Comparison of ENCODE assay signal across 1 cellular context in the genomic region with DNA sequence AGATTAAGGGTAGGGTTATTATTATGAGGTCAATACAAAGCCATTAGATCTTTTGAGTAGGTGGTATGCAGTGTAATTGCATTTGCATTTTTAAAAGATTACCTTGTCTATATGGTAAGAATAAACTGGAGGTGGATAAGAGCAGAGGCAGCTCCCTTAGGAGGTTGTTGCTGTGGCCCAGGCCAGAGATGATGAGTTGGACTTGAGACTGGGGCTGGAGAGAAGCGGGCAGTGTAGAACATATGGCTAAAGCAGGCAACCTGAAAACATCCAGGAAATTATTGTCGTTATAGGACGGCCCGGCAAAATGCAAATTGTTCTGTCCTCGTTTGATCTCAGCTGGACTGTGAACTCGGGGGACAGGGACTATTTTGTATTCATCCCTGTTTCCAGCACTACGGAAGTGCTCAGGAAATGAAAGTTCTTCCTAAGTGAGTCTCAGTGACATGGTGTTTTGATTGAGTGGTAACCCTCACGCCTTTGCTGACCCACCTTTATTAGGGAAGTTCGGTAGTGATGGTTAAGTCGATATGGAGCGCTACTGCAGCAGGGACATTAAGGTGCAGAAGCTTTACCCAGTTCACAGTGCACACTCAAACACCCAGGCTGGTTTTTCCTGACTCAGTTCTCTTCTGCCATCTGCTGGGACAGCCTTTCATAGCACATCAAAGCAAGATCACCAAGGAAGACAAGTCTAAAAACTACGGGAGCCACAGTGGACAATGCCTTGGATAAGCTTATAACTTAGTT.
TF ChIP-seq lines count a peak whose summit lies in the region.

No MANE protein-coding gene starts in this region.

TF ChIP-seq in K562, 482 proteins besides CTCF, POLR2A, EP300 and RAD21 (continues in another document):
- TF ChIP-seq CHD7 (IDR thresholded peaks at IDR 0.05; ENCODE audit: low read depth, low read length) (no peak), GATAD2B (IDR thresholded peaks at IDR 0.05; ENCODE audit: borderline replicate concordance) (no peak), SMC3 (conservative IDR thresholded peaks at IDR 0.05; ENCODE audit: insufficient read depth, low read depth, low read length) (peak; percentile 66; the same call in 1 of the 2 replicates), LEF1 (IDR thresholded peaks at IDR 0.05) (peak; percentile 64; the same call in 1 of the 2 replicates), SRSF3 (IDR thresholded peaks at IDR 0.05; ENCODE audit: insufficient read depth, low read length) (no peak), CTBP1 (IDR thresholded peaks at IDR 0.05; ENCODE audit: borderline replicate concordance) (0 out of 2 replicates have a peak, but pooled peaks have one; percentile 48), ZNF445 (CRISPR knock-in tag; IDR thresholded peaks at IDR 0.05; ENCODE audit: low read depth) (no peak), MXI1 (IDR thresholded peaks at IDR 0.05; ENCODE audit: low read depth, low read length) (no peak), MYC (IDR thresholded peaks at IDR 0.05; ENCODE audit: low read depth, low read length) (no peak), MYC (CRISPR knock-in tag; IDR thresholded peaks at IDR 0.05; ENCODE audit: borderline replicate concordance, low read depth) (no peak), CEBPG (CRISPR knock-in tag; IDR thresholded peaks at IDR 0.05) (no peak), CEBPG (tag; conservative IDR thresholded peaks at IDR 0.05 in 1 of 2, IDR thresholded peaks at IDR 0.05 in 1 of 2) (no peak), MAFF (IDR thresholded peaks at IDR 0.05; ENCODE audit: low read length) (no peak; the same call in 1 of the 2 replicates), TCF7 (IDR thresholded peaks at IDR 0.05; ENCODE audit: borderline replicate concordance) (peak; percentile 69; the same call in 1 of the 2 replicates), CHCHD3 (CRISPR knock-in tag; IDR thresholded peaks at IDR 0.05) (no peak), ZNF175 (CRISPR knock-in tag; IDR thresholded peaks at IDR 0.05; ENCODE audit: low read depth) (no peak), SIX5 (IDR thresholded peaks at IDR 0.05; ENCODE audit: borderline replicate concordance in 1 of 2, insufficient read depth in 1 of 2, low read depth in 1 of 2, low read length in 2 of 2) (no peak), U2AF2 (optimal IDR thresholded peaks at IDR 0.05; ENCODE audit: low read depth, low read length) (no peak), GTF2F1 (IDR thresholded peaks at IDR 0.05; ENCODE audit: low read depth, low read length) (no peak), MAX (CRISPR knock-in tag; IDR thresholded peaks at IDR 0.05) (no peak), NFIC (IDR thresholded peaks at IDR 0.05) (no peak), NR0B1 (IDR thresholded peaks at IDR 0.05; ENCODE audit: partially characterized antibody) (no peak), ZNF644 (tag; IDR thresholded peaks at IDR 0.05; ENCODE audit: low read depth) (no peak), RHOXF2B (CRISPR knock-in tag; conservative IDR thresholded peaks at IDR 0.05) (no peak), KDM5B (IDR thresholded peaks at IDR 0.05; ENCODE audit: insufficient replicate concordance, low read depth, low read length) (no peak), ZNF408 (CRISPR knock-in tag; IDR thresholded peaks at IDR 0.05; ENCODE audit: low read depth) (no peak), ZFPM2 (CRISPR knock-in tag; IDR thresholded peaks at IDR 0.05) (no peak)
- TF ChIP-seq, protein P1, sequence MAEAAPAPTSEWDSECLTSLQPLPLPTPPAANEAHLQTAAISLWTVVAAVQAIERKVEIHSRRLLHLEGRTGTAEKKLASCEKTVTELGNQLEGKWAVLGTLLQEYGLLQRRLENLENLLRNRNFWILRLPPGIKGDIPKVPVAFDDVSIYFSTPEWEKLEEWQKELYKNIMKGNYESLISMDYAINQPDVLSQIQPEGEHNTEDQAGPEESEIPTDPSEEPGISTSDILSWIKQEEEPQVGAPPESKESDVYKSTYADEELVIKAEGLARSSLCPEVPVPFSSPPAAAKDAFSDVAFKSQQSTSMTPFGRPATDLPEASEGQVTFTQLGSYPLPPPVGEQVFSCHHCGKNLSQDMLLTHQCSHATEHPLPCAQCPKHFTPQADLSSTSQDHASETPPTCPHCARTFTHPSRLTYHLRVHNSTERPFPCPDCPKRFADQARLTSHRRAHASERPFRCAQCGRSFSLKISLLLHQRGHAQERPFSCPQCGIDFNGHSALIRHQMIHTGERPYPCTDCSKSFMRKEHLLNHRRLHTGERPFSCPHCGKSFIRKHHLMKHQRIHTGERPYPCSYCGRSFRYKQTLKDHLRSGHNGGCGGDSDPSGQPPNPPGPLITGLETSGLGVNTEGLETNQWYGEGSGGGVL (CRISPR knock-in tag; IDR thresholded peaks at IDR 0.05), result no peak
- TF ChIP-seq, protein P2, sequence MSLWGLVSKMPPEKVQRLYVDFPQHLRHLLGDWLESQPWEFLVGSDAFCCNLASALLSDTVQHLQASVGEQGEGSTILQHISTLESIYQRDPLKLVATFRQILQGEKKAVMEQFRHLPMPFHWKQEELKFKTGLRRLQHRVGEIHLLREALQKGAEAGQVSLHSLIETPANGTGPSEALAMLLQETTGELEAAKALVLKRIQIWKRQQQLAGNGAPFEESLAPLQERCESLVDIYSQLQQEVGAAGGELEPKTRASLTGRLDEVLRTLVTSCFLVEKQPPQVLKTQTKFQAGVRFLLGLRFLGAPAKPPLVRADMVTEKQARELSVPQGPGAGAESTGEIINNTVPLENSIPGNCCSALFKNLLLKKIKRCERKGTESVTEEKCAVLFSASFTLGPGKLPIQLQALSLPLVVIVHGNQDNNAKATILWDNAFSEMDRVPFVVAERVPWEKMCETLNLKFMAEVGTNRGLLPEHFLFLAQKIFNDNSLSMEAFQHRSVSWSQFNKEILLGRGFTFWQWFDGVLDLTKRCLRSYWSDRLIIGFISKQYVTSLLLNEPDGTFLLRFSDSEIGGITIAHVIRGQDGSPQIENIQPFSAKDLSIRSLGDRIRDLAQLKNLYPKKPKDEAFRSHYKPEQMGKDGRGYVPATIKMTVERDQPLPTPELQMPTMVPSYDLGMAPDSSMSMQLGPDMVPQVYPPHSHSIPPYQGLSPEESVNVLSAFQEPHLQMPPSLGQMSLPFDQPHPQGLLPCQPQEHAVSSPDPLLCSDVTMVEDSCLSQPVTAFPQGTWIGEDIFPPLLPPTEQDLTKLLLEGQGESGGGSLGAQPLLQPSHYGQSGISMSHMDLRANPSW (CRISPR knock-in tag; IDR thresholded peaks at IDR 0.05), result no peak
- TF ChIP-seq, protein P3, sequence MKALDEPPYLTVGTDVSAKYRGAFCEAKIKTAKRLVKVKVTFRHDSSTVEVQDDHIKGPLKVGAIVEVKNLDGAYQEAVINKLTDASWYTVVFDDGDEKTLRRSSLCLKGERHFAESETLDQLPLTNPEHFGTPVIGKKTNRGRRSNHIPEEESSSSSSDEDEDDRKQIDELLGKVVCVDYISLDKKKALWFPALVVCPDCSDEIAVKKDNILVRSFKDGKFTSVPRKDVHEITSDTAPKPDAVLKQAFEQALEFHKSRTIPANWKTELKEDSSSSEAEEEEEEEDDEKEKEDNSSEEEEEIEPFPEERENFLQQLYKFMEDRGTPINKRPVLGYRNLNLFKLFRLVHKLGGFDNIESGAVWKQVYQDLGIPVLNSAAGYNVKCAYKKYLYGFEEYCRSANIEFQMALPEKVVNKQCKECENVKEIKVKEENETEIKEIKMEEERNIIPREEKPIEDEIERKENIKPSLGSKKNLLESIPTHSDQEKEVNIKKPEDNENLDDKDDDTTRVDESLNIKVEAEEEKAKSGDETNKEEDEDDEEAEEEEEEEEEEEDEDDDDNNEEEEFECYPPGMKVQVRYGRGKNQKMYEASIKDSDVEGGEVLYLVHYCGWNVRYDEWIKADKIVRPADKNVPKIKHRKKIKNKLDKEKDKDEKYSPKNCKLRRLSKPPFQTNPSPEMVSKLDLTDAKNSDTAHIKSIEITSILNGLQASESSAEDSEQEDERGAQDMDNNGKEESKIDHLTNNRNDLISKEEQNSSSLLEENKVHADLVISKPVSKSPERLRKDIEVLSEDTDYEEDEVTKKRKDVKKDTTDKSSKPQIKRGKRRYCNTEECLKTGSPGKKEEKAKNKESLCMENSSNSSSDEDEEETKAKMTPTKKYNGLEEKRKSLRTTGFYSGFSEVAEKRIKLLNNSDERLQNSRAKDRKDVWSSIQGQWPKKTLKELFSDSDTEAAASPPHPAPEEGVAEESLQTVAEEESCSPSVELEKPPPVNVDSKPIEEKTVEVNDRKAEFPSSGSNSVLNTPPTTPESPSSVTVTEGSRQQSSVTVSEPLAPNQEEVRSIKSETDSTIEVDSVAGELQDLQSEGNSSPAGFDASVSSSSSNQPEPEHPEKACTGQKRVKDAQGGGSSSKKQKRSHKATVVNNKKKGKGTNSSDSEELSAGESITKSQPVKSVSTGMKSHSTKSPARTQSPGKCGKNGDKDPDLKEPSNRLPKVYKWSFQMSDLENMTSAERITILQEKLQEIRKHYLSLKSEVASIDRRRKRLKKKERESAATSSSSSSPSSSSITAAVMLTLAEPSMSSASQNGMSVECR (CRISPR knock-in tag; IDR thresholded peaks at IDR 0.05), result no peak
- TF ChIP-seq, protein P4, sequence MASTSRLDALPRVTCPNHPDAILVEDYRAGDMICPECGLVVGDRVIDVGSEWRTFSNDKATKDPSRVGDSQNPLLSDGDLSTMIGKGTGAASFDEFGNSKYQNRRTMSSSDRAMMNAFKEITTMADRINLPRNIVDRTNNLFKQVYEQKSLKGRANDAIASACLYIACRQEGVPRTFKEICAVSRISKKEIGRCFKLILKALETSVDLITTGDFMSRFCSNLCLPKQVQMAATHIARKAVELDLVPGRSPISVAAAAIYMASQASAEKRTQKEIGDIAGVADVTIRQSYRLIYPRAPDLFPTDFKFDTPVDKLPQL (IDR thresholded peaks at IDR 0.05; ENCODE audit: extremely low read depth, insufficient read length), result no peak
